Comparison of ENCODE assay signal across 8 cellular contexts in the genomic region with DNA sequence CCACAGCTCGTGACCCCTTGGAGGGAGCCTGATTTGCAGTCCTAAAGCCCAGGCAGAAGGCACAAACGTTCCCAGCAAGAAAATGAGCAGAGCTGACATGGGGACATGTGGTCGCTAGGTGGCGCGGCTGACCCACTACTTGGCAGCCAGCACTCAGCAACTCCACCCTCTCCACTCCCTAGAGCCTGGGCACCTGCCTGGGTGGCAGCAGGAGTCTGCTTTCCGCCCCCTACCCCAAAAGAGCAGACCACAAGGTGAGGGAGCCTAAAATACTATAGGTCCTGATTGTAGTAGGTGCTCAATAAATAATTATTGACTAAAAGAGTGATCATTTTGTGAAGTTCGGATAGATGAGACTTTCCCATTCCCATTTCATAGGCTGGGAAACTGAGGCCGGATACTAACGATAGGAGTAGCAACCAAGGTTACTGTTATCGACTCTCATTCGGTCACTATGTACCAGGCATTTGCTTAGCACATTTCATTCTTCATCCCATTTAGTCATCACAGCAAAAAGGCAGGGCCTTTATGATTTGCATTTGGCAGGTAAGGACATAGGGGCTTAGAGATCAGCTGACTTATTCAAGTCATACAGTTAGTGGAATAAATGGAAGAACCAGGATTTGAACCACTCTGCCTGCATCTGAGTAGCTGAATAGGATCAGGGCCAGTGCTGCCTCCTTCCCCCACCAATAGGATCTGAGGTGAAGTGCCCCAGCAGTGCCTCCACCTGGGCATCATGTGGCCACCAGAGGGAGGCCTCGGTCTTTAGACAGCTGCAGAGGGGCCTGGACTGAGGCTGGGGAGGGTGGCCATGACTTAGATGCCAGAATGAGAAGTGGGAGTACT. TPM values are rescaled to one million over a fixed set of nuclear protein-coding genes. Genes with fewer than 3 reads are reported as not detected.
DNase-seq lines count a peak whose midpoint lies in the region; ATAC-seq and TF ChIP-seq lines count a peak whose summit lies in the region.

No MANE protein-coding gene starts in this region.

- DNase-seq in ELF-1 (ENCODE audit: low read depth, low spot score) (peak; percentile 92), NCI-H69 (lab: John Stamatoyannopoulos, UW) (peak; percentile 61), dedifferentiated amniotic fluid mesenchymal stem cell (ENCODE audit: extremely low spot score) (peak; percentile 34), lung (ENCODE audit: low spot score) (peak; percentile 63)
- DNase-seq in activated CD4-positive, alpha-beta T cell treated with anti-CD3 and anti-CD28 coated beads, Interleukin-2, amount 50 U/mL, for 24 hours (ENCODE audit: low read depth in 1 of 2, low spot score in 1 of 2): peak; percentile 60 to 70
- peak; percentile 49 to 61 for DNase-seq in stimulated activated CD8-positive, alpha-beta memory T cell treated with anti-CD3 and anti-CD28 coated beads, Interleukin-15, amount 100 ng/mL, for 48 hours (ENCODE audit: low read depth in 2 of 2)

- TF ChIP-seq CTCF in lung (IDR thresholded peaks at IDR 0.05; ENCODE audit: control extremely low read depth, extremely low read depth): peak; percentile 68

- H3K27me3 ChIP-seq in lung (ENCODE audit: control insufficient read depth, insufficient read depth): no peaks in the 10 kb centered on the region

- no peaks in the 10 kb centered on the region for H3K9me3 ChIP-seq in lung (ENCODE audit: control insufficient read depth in 2 of 2, insufficient read depth in 1 of 2, low read length in 1 of 2)

- ATAC-seq in HG03066 (IDR thresholded peaks at IDR 0.05; ENCODE audit: low read depth, unreplicated experiment) (peak; percentile 56), lung (ENCODE audit: insufficient read depth, low FRiP score) (peak; percentile 70), HG03469 (IDR thresholded peaks at IDR 0.05; ENCODE audit: unreplicated experiment) (no peak)

- peaks cover 0 to 7% of the 10 kb centered on the region in 2 donors for H3K36me3 ChIP-seq in lung (ENCODE audit: control insufficient read depth in 2 of 2, insufficient read depth in 2 of 2, low read length in 2 of 2)

- no peaks in the 10 kb centered on the region for H3K4me1 ChIP-seq in lung (ENCODE audit: control insufficient read depth in 2 of 2, insufficient read depth in 2 of 2, low read length in 2 of 2)

- WGBS in lung, 2 donors: 34 to 45% methylated on average over 12 of the region's 12 CpGs

- H3K27ac ChIP-seq in lung (ENCODE audit: low read depth in 1 of 2, low read length in 1 of 2): no peak overlapping the region

- no peak overlapping the region for H3K4me3 ChIP-seq in lung

RNA-seq across cellular contexts. Expression of a gene that starts 57.3 kb away (rescaled TPM):
- total RNA-seq in lung: not detected
- polyA plus RNA-seq in lung: under 1 TPM in 1 of 2 donors, not detected in 1; 0.05 TPM

Comparison
In these comparisons a context has a peak if more than half of its experiments do, and no peak if none do; other contexts are left out.
1. DNase-seq: peak in every context shown above with its lines; median percentile 92 in ELF-1; 65 in activated CD4-positive, alpha-beta T cell treated with anti-CD3 and anti-CD28 coated beads, Interleukin-2, amount 50 U/mL, for 24 hours; 63 in lung; 61 in NCI-H69; 55 in stimulated activated CD8-positive, alpha-beta memory T cell treated with anti-CD3 and anti-CD28 coated beads, Interleukin-15, amount 100 ng/mL, for 48 hours; 34 in dedifferentiated amniotic fluid mesenchymal stem cell.